ENCODE assay signal across 22 cellular contexts in the genomic region with DNA sequence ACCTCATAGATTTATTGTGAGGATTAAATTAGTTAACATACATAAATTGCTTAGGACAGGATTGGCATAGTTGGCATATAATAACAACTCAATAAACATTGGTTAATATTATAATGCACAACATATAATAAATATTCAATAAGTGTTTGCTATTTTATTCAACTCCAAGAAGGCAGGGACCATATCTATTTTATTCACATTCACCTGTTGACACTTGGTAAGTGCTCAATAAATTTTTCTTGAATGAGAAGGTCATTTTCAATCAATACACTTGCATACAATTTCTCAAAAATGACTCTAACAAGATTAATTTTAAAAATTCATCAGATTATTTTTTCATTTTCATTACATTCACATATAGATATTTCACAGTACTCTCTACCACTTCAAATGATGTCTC. TPM values are rescaled to one million over a fixed set of nuclear protein-coding genes. Genes with fewer than 3 reads are reported as not detected.
DNase-seq lines count a peak whose midpoint lies in the region; ATAC-seq and TF ChIP-seq lines count a peak whose summit lies in the region.
"Had no signal": no experiment of that assay in that cellular context is flagged by ENCODE, and none has a peak within 500 bp of the region (broad histone marks: within the 10 kb centered on the region; RNA-seq: fewer than 3 reads in every experiment).

No MANE protein-coding gene starts in this region.

- no peak for TF ChIP-seq POLR2A in stomach (IDR thresholded peaks at IDR 0.05)

- no peak for TF ChIP-seq EP300 in stomach (IDR thresholded peaks at IDR 0.05)

- H3K4me3 Mint-ChIP-seq in activated CD4-positive, alpha-beta T cell treated with anti-CD3 and anti-CD28 coated beads, Interleukin-2, amount 10 ng/mL, durations not matched to agents 24 days and 14 days, result peak overlapping the region; percentile 49
- H3K4me3 Mint-ChIP-seq in activated T-helper 2 cell treated with anti-CD3 and anti-CD28 coated beads, Interferon-gamma antibody, Interleukin-2, Interleukin-4, amounts not matched to agents 10 μg/mL and 5 μg/mL and 100 μg/mL, durations not matched to agents 14 hours and 24 hours and 36 hours (ENCODE audit: low read depth), result no peak overlapping the region
- peak overlapping the region; percentile 43 to 82 (median 71) for H3K4me3 Mint-ChIP-seq in naive thymus-derived CD8-positive, alpha-beta T cell

- H3K9me3 Mint-ChIP-seq in activated CD4-positive, alpha-beta T cell treated with anti-CD3 and anti-CD28 coated beads, Interleukin-2, amount 10 ng/mL, durations not matched to agents 24 days and 14 days, result no peaks in the 10 kb centered on the region
- no peaks in the 10 kb centered on the region for H3K9me3 Mint-ChIP-seq in activated T-helper 2 cell treated with anti-CD3 and anti-CD28 coated beads, Interferon-gamma antibody, Interleukin-2, Interleukin-4, amounts not matched to agents 10 μg/mL and 5 μg/mL and 100 μg/mL, durations not matched to agents 14 hours and 24 hours and 36 hours
- peaks cover 0 to 2% (median 0%) of the 10 kb centered on the region in 9 donors for H3K9me3 Mint-ChIP-seq in naive thymus-derived CD8-positive, alpha-beta T cell

- POLR2A ChIA-PET in HEK293 (lab: Yijun Ruan, JAX), result no interaction called here
- POLR2A ChIA-PET in naive thymus-derived CD8-positive, alpha-beta T cell (lab: Charles Lee), result interaction anchor here (0.8 to 2.1 kb wide), 5 partner anchors 10 to 135 kb away, joined by 3 to 12 read pairs (median 5); a partner anchor contains a TSS

- TF ChIP-seq CTCF in HEK293 (tag by site-specific recombination; IDR thresholded peaks at IDR 0.05) (no peak), coronary artery (IDR thresholded peaks at IDR 0.05) (no peak), stomach (IDR thresholded peaks at IDR 0.05) (no peak)

- H3K27me3 ChIP-seq in stomach, result no peaks in the 10 kb centered on the region
- H3K27me3 ChIP-seq: cardiac muscle cell, sigmoid colon, suprapubic skin had no signal

- H3K27ac ChIP-seq in HEK293 (ENCODE audit: extremely low read depth, low read depth, low read length) (no peak overlapping the region), coronary artery (no peak overlapping the region), stomach (no peak overlapping the region)
- H3K27ac ChIP-seq: cardiac muscle cell, sigmoid colon, suprapubic skin had no signal

- H3K4me1 Mint-ChIP-seq in activated CD4-positive, alpha-beta T cell treated with anti-CD3 and anti-CD28 coated beads, Interleukin-2, amount 10 ng/mL, durations not matched to agents 24 days and 14 days, result peaks cover 38% of the 10 kb centered on the region
- peaks cover 37% of the 10 kb centered on the region for H3K4me1 Mint-ChIP-seq in activated T-helper 2 cell treated with anti-CD3 and anti-CD28 coated beads, Interferon-gamma antibody, Interleukin-2, Interleukin-4, amounts not matched to agents 10 μg/mL and 5 μg/mL and 100 μg/mL, durations not matched to agents 14 hours and 24 hours and 36 hours (ENCODE audit: low read depth)
- peaks cover 21 to 61% (median 53%) of the 10 kb centered on the region in 4 donors for H3K4me1 Mint-ChIP-seq in naive thymus-derived CD8-positive, alpha-beta T cell

- no peaks in the 10 kb centered on the region for H3K27me3 Mint-ChIP-seq in activated CD4-positive, alpha-beta T cell treated with anti-CD3 and anti-CD28 coated beads, Interleukin-2, amount 10 ng/mL, durations not matched to agents 24 days and 14 days
- no peaks in the 10 kb centered on the region for H3K27me3 Mint-ChIP-seq in activated T-helper 2 cell treated with anti-CD3 and anti-CD28 coated beads, Interferon-gamma antibody, Interleukin-2, Interleukin-4, amounts not matched to agents 10 μg/mL and 5 μg/mL and 100 μg/mL, durations not matched to agents 14 hours and 24 hours and 36 hours (ENCODE audit: low read depth)
- no peaks in the 10 kb centered on the region for H3K27me3 Mint-ChIP-seq in naive thymus-derived CD8-positive, alpha-beta T cell

- H3K4me3 ChIP-seq in HEK293 (ENCODE audit: low read depth, low read length), result no peak overlapping the region
- no peak overlapping the region for H3K4me3 ChIP-seq in coronary artery
- H3K4me3 ChIP-seq in stomach, result no peak overlapping the region
- H3K4me3 ChIP-seq: cardiac muscle cell, sigmoid colon, suprapubic skin had no signal

- H3K4me1 ChIP-seq in HEK293 (ENCODE audit: control insufficient read depth, insufficient read depth, low read length) (no peaks in the 10 kb centered on the region), stomach (peaks cover 0 to 11% (median 2%) of the 10 kb centered on the region in 4 donors)

- H3K9me3 ChIP-seq in HEK293 (ENCODE audit: control insufficient read depth, insufficient read depth, low read depth, low read length) (no peaks in the 10 kb centered on the region), stomach (no peaks in the 10 kb centered on the region)
- H3K9me3 ChIP-seq: sigmoid colon, suprapubic skin had no signal

- no peak for ATAC-seq in naive thymus-derived CD8-positive, alpha-beta T cell
- ATAC-seq: HepG2 had no signal

- H3K36me3 ChIP-seq in HEK293 (ENCODE audit: control insufficient read depth in 2 of 2, insufficient read depth in 1 of 2, low read length in 2 of 2) (no peaks in the 10 kb centered on the region), stomach (no peaks in the 10 kb centered on the region)
- H3K36me3 ChIP-seq: cardiac muscle cell, sigmoid colon, suprapubic skin had no signal

- intact Hi-C loops in activated CD4-positive, alpha-beta T cell treated with anti-CD3 and anti-CD28 coated beads, Interleukin-2, amount 10 ng/mL, durations not matched to agents 24 days and 14 days (cut with micrococcal nuclease), result loop anchor here (1.0 kb wide), 1 partner anchor 12 kb away; a partner anchor contains a TSS
- intact Hi-C loops in activated T-helper 2 cell treated with anti-CD3 and anti-CD28 coated beads, Interferon-gamma antibody, Interleukin-2, Interleukin-4, amounts not matched to agents 10 μg/mL and 5 μg/mL and 100 μg/mL, durations not matched to agents 14 hours and 24 hours and 36 hours (cut with micrococcal nuclease), result loop anchor here (5.0 kb wide), 1 partner anchor 62 kb away; a partner anchor contains a TSS
- intact Hi-C loops in stomach (cut with DNase I; ENCODE audit: low total_unique reads), result no loop called here

- no peak for DNase-seq in activated CD4-positive, alpha-beta T cell treated with anti-CD3 and anti-CD28 coated beads, Interleukin-2, amount 10 ng/mL, durations not matched to agents 24 days and 14 days
- DNase-seq in activated CD4-positive, alpha-beta T cell treated with anti-CD3 and anti-CD28 coated beads for 1 hour, result no peak
- DNase-seq in activated T-helper 2 cell treated with anti-CD3 and anti-CD28 coated beads, Interferon-gamma antibody, Interleukin-2, Interleukin-4, amounts not matched to agents 10 μg/mL and 5 μg/mL and 100 μg/mL, durations not matched to agents 14 hours and 24 hours and 36 hours (ENCODE audit: low spot score), result no peak
- no peak for DNase-seq in naive thymus-derived CD8-positive, alpha-beta T cell
- DNase-seq in coronary artery (ENCODE audit: low spot score), result no peak
- DNase-seq in stomach, result no peak
- DNase-seq in activated gamma-delta T cell treated with Interleukin-2 at 50 U/mL for 16 hours, result no peak
- DNase-seq: AML-193, aorta, COR-L47, dermis blood vessel endothelial cell, DMS79, GF-D8, NCI-H1092 treated with DMSO at 0.1 percent for 48 hours, NCI-H187 treated with DMSO at 0.1 percent for 48 hours, NCI-H524 treated with DMSO at 0.1 percent for 48 hours, sigmoid colon, T-helper 9 cell had no signal

- CTCF ChIA-PET in HEK293 (lab: Yijun Ruan, JAX), result interaction anchor here (0.7 to 1.0 kb wide), 2 partner anchors 178 to 354 kb away, joined by 3 read pairs; no protein-coding TSS in a partner anchor

- H3K27ac Mint-ChIP-seq in activated CD4-positive, alpha-beta T cell treated with anti-CD3 and anti-CD28 coated beads, Interleukin-2, amount 10 ng/mL, durations not matched to agents 24 days and 14 days, result peak overlapping the region; percentile 76
- H3K27ac Mint-ChIP-seq in activated T-helper 2 cell treated with anti-CD3 and anti-CD28 coated beads, Interferon-gamma antibody, Interleukin-2, Interleukin-4, amounts not matched to agents 10 μg/mL and 5 μg/mL and 100 μg/mL, durations not matched to agents 14 hours and 24 hours and 36 hours, result peak overlapping the region; percentile 81
- peak overlapping the region in 9 of 10 donors; percentile 51 to 98 (median 91) for H3K27ac Mint-ChIP-seq in naive thymus-derived CD8-positive, alpha-beta T cell

- H3K36me3 Mint-ChIP-seq in activated CD4-positive, alpha-beta T cell treated with anti-CD3 and anti-CD28 coated beads, Interleukin-2, amount 10 ng/mL, durations not matched to agents 24 days and 14 days (ENCODE audit: low read depth), result peaks cover 4% of the 10 kb centered on the region
- H3K36me3 Mint-ChIP-seq in activated T-helper 2 cell treated with anti-CD3 and anti-CD28 coated beads, Interferon-gamma antibody, Interleukin-2, Interleukin-4, amounts not matched to agents 10 μg/mL and 5 μg/mL and 100 μg/mL, durations not matched to agents 14 hours and 24 hours and 36 hours (ENCODE audit: low read depth), result peaks cover 3% of the 10 kb centered on the region
- peaks cover 0 to 4% (median 2%) of the 10 kb centered on the region in 3 donors for H3K36me3 Mint-ChIP-seq in naive thymus-derived CD8-positive, alpha-beta T cell

RNA-seq across cellular contexts. Expression of a gene that starts 12.4 kb away (rescaled TPM):
- 127 and 128 TPM in 2 replicates for total RNA-seq in activated CD4-positive, alpha-beta T cell treated with anti-CD3 and anti-CD28 coated beads, Interleukin-2, amount 10 ng/mL, durations not matched to agents 24 days and 14 days
- 101 and 106 TPM in 2 replicates for total RNA-seq in activated T-helper 2 cell treated with anti-CD3 and anti-CD28 coated beads, Interferon-gamma antibody, Interleukin-2, Interleukin-4, amounts not matched to agents 10 μg/mL and 5 μg/mL and 100 μg/mL, durations not matched to agents 14 hours and 24 hours and 36 hours
- 10 to 100 TPM; 69.9 to 78.5 TPM for total RNA-seq in naive thymus-derived CD8-positive, alpha-beta T cell
- 10 to 100 TPM; 21.3 to 39.0 (median 24.6) TPM for polyA plus RNA-seq in naive thymus-derived CD8-positive, alpha-beta T cell
- total RNA-seq in stomach, result 10 to 100 TPM in 4 of 5 donors, 1 to 10 TPM in 1; 9.3 to 99.1 (median 28.1) TPM
- polyA plus RNA-seq in stomach, result 10 to 100 TPM in 1 of 3 donors, 1 to 10 TPM in 2; 5.7 to 13.6 (median 5.8) TPM
